8 cellular contexts compared by ENCODE assay signal in genomic region chr10:78973901-78974408, GRCh38.
DNase-seq lines count a peak whose midpoint lies in the region; ATAC-seq and TF ChIP-seq lines count a peak whose summit lies in the region.

No MANE protein-coding gene starts in this region.

- intact Hi-C loops in left ventricle myocardium inferior (cut with micrococcal nuclease): no loop called here

- H3K9ac ChIP-seq in Karpas-422 (ENCODE audit: low read length): peak overlapping the region; percentile 23

- DNase-seq in DMS79 (lab: John Stamatoyannopoulos, UW) (peak; percentile 59), GM23338 (ENCODE audit: low spot score) (peak; percentile 90), Karpas-422 (peak; percentile 67), RPMI7951 (ENCODE audit: low read depth) (peak; percentile 79), amniotic stem cell (lab: John Stamatoyannopoulos, UW) (peak; percentile 59), left ventricle myocardium inferior (peak; percentile 78), progenitor cell of endocrine pancreas (ENCODE audit: low spot score, unreplicated experiment) (peak; percentile 71)
- no peak for DNase-seq in NK-92 treated with Interleukin-12 subunit alpha and Interleukin-12 subunit beta, amount 100 ng/mL, for 24 hours (lab: John Stamatoyannopoulos, UW)

- ATAC-seq in GM23338: peak; percentile 73

- peaks cover 16% of the 10 kb centered on the region for H3K27me3 Mint-ChIP-seq in GM23338 (ENCODE audit: insufficient read depth, low read depth, poor library complexity)
- peaks cover 8% of the 10 kb centered on the region for H3K27me3 Mint-ChIP-seq in progenitor cell of endocrine pancreas

- H2AFZ ChIP-seq in GM23338: peak overlapping the region; percentile 30; the same call in 1 of the 2 replicates
- 0 out of 2 replicates have a peak overlapping the region, but pooled peaks have one; percentile 39 for H2AFZ ChIP-seq in Karpas-422 (ENCODE audit: low read length)

- TF ChIP-seq CTCF in GM23338 (conservative IDR thresholded peaks at IDR 0.05; ENCODE audit: low read depth in 2 of 2) (no peak), left ventricle myocardium inferior (IDR thresholded peaks at IDR 0.05; ENCODE audit: borderline replicate concordance) (peak; percentile 45), progenitor cell of endocrine pancreas (IDR thresholded peaks at IDR 0.05; ENCODE audit: unreplicated experiment) (no peak)

- H3K27ac Mint-ChIP-seq in GM23338: peak overlapping the region; percentile 99
- peak overlapping the region; percentile 99 for H3K27ac Mint-ChIP-seq in progenitor cell of endocrine pancreas

- H3K27me3 ChIP-seq in GM23338 (ENCODE audit: insufficient read depth) (no peaks in the 10 kb centered on the region), Karpas-422 (ENCODE audit: low read length) (no peaks in the 10 kb centered on the region; the same call in 1 of the 2 replicates), left ventricle myocardium inferior (ENCODE audit: low read depth) (no peaks in the 10 kb centered on the region)

- H3K4me3 ChIP-seq in GM23338: peak overlapping the region; percentile 66
- peak overlapping the region; percentile 52 for H3K4me3 ChIP-seq in Karpas-422 (ENCODE audit: low read length)
- peak overlapping the region; percentile 68 for H3K4me3 ChIP-seq in left ventricle myocardium inferior

- H3K36me3 ChIP-seq in GM23338 (ENCODE audit: insufficient read depth): no peaks in the 10 kb centered on the region
- no peaks in the 10 kb centered on the region for H3K36me3 ChIP-seq in Karpas-422 (ENCODE audit: insufficient read depth, low read length)
- no peaks in the 10 kb centered on the region for H3K36me3 ChIP-seq in left ventricle myocardium inferior

- H3K9me2 ChIP-seq in GM23338 (ENCODE audit: insufficient read depth): no peaks in the 10 kb centered on the region
- H3K9me2 ChIP-seq in Karpas-422 (replicated peaks; ENCODE audit: insufficient read depth, low read length): no peaks in the 10 kb centered on the region

- H3K9me3 Mint-ChIP-seq in GM23338 (no peaks in the 10 kb centered on the region), progenitor cell of endocrine pancreas (ENCODE audit: low read depth) (no peaks in the 10 kb centered on the region)

- peak overlapping the region; percentile 81 for H3K4me2 ChIP-seq in GM23338
- H3K4me2 ChIP-seq in Karpas-422 (ENCODE audit: low read depth, low read length, poor library complexity, severe bottlenecking): peak overlapping the region; percentile 65

- H3K9me3 ChIP-seq in Karpas-422 (ENCODE audit: low read length) (no peaks in the 10 kb centered on the region), left ventricle myocardium inferior (replicated peaks) (no peaks in the 10 kb centered on the region)

- H3K36me3 Mint-ChIP-seq in GM23338 (ENCODE audit: low read depth) (no peaks in the 10 kb centered on the region; the same call in 2 of the 3 replicates), progenitor cell of endocrine pancreas (ENCODE audit: insufficient read depth) (no peaks in the 10 kb centered on the region)

- no peaks in the 10 kb centered on the region for H3K79me2 ChIP-seq in GM23338 (replicated peaks; ENCODE audit: insufficient read depth)
- no peaks in the 10 kb centered on the region for H3K79me2 ChIP-seq in Karpas-422 (ENCODE audit: low read length)

- peaks cover 45% of the 10 kb centered on the region for H3K4me1 Mint-ChIP-seq in GM23338
- H3K4me1 Mint-ChIP-seq in progenitor cell of endocrine pancreas (ENCODE audit: low read depth): peaks cover 36% of the 10 kb centered on the region

- H3K4me3 Mint-ChIP-seq in GM23338 (peak overlapping the region; percentile 80), progenitor cell of endocrine pancreas (ENCODE audit: low read depth) (peak overlapping the region; percentile 81)

- peaks cover 19% of the 10 kb centered on the region for H3K4me1 ChIP-seq in GM23338 (ENCODE audit: insufficient read depth)
- peaks cover 43% of the 10 kb centered on the region for H3K4me1 ChIP-seq in Karpas-422 (ENCODE audit: low read length)
- peaks cover 45% of the 10 kb centered on the region for H3K4me1 ChIP-seq in left ventricle myocardium inferior

- peaks cover 6% of the 10 kb centered on the region for H3F3A ChIP-seq in GM23338 (replicated peaks; ENCODE audit: low read depth)

- H4K20me1 ChIP-seq in GM23338 (replicated peaks; ENCODE audit: insufficient read depth): no peaks in the 10 kb centered on the region
- H4K20me1 ChIP-seq in Karpas-422 (ENCODE audit: insufficient read depth, low read depth, low read length): no peaks in the 10 kb centered on the region

- peak overlapping the region; percentile 96 for H3K27ac ChIP-seq in GM23338 (ENCODE audit: low read depth)
- no peak overlapping the region for H3K27ac ChIP-seq in Karpas-422 (ENCODE audit: low read length)
- H3K27ac ChIP-seq in left ventricle myocardium inferior (replicated peaks): peak overlapping the region; percentile 99

TF ChIP-seq in GM23338, 12 proteins besides CTCF, POLR2A, EP300 and RAD21:
- TF ChIP-seq ZNF114 (CRISPR knock-in tag; IDR thresholded peaks at IDR 0.05): no peak
- 0 out of 2 replicates have a peak, but pooled peaks have one; percentile 3 for TF ChIP-seq CREB1 (CRISPR knock-in tag; IDR thresholded peaks at IDR 0.05; ENCODE audit: low read depth)
- no peak for TF ChIP-seq JUNB (IDR thresholded peaks at IDR 0.05; ENCODE audit: unreplicated experiment)
- no peak for TF ChIP-seq REST (IDR thresholded peaks at IDR 0.05; ENCODE audit: unreplicated experiment)
- TF ChIP-seq STAT1 (IDR thresholded peaks at IDR 0.05; ENCODE audit: unreplicated experiment): no peak
